Comparison of ENCODE assay signal across 1 cellular context in the genomic region with DNA sequence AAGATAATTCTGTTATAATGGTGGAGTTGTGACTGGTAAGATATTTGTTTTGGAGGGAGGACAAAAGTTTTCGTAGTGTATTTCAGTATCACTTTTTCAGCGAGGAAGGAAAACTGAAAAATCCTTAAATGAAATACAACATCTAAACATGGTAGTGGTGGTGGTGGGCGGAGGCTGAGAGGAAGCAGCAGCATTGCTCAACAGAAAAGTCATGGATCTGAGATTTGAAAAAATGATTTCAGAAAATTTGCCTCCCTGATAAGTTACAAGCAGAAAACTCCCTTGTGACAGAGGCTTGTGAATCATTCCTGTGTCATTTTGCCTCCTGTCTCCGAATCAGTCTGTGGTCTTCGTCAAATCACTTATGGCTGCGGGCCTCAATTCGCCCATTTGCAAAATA.
TF ChIP-seq lines count a peak whose summit lies in the region.

No MANE protein-coding gene starts in this region.

TF ChIP-seq in HepG2, 621 proteins besides CTCF, POLR2A, EP300 and RAD21:
- TF ChIP-seq GTF2F1 (IDR thresholded peaks at IDR 0.05; ENCODE audit: low read length), result no peak
- no peak for TF ChIP-seq KLF16 (CRISPR knock-in tag; IDR thresholded peaks at IDR 0.05)
- TF ChIP-seq RELA (CRISPR knock-in tag; IDR thresholded peaks at IDR 0.05), result no peak
- no peak for TF ChIP-seq ZNF703 (CRISPR knock-in tag; IDR thresholded peaks at IDR 0.05; ENCODE audit: borderline replicate concordance)
- no peak for TF ChIP-seq PITX1 (CRISPR knock-in tag; IDR thresholded peaks at IDR 0.05)
- TF ChIP-seq, protein P1, sequence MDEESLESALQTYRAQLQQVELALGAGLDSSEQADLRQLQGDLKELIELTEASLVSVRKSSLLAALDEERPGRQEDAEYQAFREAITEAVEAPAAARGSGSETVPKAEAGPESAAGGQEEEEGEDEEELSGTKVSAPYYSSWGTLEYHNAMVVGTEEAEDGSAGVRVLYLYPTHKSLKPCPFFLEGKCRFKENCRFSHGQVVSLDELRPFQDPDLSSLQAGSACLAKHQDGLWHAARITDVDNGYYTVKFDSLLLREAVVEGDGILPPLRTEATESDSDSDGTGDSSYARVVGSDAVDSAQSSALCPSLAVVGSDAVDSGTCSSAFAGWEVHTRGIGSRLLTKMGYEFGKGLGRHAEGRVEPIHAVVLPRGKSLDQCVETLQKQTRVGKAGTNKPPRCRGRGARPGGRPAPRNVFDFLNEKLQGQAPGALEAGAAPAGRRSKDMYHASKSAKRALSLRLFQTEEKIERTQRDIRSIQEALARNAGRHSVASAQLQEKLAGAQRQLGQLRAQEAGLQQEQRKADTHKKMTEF (CRISPR knock-in tag; IDR thresholded peaks at IDR 0.05), result no peak
- TF ChIP-seq ZNF644 (CRISPR knock-in tag; IDR thresholded peaks at IDR 0.05; ENCODE audit: low read depth), result no peak
- no peak for TF ChIP-seq ZNF10 (CRISPR knock-in tag; IDR thresholded peaks at IDR 0.05; ENCODE audit: borderline replicate concordance, low read depth)
- no peak for TF ChIP-seq HHEX (CRISPR knock-in tag; IDR thresholded peaks at IDR 0.05)
- no peak for TF ChIP-seq KDM1A (CRISPR knock-in tag; IDR thresholded peaks at IDR 0.05)
- no peak for TF ChIP-seq CHD4 (IDR thresholded peaks at IDR 0.05; ENCODE audit: borderline replicate concordance, low read length)
- TF ChIP-seq SPEN (CRISPR knock-in tag; IDR thresholded peaks at IDR 0.05; ENCODE audit: low read depth), result no peak
- TF ChIP-seq TCF7L2 (IDR thresholded peaks at IDR 0.05; ENCODE audit: low read depth, low read length), result no peak
- no peak for TF ChIP-seq SP4 (CRISPR knock-in tag; IDR thresholded peaks at IDR 0.05)
- TF ChIP-seq ZBTB21 (CRISPR knock-in tag; IDR thresholded peaks at IDR 0.05), result no peak
